Comparison of ENCODE assay signal across 1 cellular context in genomic region chr3:170809021-170809974, GRCh38.
TF ChIP-seq lines count a peak whose summit lies in the region.

No MANE protein-coding gene starts in this region.

TF ChIP-seq in K562, 482 proteins besides CTCF, POLR2A, EP300 and RAD21 (continued from another document and continues in another):
- TF ChIP-seq, protein P1, sequence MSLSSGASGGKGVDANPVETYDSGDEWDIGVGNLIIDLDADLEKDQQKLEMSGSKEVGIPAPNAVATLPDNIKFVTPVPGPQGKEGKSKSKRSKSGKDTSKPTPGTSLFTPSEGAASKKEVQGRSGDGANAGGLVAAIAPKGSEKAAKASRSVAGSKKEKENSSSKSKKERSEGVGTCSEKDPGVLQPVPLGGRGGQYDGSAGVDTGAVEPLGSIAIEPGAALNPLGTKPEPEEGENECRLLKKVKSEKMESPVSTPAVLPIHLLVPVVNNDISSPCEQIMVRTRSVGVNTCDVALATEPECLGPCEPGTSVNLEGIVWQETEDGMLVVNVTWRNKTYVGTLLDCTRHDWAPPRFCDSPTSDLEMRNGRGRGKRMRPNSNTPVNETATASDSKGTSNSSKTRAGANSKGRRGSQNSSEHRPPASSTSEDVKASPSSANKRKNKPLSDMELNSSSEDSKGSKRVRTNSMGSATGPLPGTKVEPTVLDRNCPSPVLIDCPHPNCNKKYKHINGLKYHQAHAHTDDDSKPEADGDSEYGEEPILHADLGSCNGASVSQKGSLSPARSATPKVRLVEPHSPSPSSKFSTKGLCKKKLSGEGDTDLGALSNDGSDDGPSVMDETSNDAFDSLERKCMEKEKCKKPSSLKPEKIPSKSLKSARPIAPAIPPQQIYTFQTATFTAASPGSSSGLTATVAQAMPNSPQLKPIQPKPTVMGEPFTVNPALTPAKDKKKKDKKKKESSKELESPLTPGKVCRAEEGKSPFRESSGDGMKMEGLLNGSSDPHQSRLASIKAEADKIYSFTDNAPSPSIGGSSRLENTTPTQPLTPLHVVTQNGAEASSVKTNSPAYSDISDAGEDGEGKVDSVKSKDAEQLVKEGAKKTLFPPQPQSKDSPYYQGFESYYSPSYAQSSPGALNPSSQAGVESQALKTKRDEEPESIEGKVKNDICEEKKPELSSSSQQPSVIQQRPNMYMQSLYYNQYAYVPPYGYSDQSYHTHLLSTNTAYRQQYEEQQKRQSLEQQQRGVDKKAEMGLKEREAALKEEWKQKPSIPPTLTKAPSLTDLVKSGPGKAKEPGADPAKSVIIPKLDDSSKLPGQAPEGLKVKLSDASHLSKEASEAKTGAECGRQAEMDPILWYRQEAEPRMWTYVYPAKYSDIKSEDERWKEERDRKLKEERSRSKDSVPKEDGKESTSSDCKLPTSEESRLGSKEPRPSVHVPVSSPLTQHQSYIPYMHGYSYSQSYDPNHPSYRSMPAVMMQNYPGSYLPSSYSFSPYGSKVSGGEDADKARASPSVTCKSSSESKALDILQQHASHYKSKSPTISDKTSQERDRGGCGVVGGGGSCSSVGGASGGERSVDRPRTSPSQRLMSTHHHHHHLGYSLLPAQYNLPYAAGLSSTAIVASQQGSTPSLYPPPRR (CRISPR knock-in tag; IDR thresholded peaks at IDR 0.05; ENCODE audit: borderline replicate concordance) = no peak
- TF ChIP-seq, protein P2, sequence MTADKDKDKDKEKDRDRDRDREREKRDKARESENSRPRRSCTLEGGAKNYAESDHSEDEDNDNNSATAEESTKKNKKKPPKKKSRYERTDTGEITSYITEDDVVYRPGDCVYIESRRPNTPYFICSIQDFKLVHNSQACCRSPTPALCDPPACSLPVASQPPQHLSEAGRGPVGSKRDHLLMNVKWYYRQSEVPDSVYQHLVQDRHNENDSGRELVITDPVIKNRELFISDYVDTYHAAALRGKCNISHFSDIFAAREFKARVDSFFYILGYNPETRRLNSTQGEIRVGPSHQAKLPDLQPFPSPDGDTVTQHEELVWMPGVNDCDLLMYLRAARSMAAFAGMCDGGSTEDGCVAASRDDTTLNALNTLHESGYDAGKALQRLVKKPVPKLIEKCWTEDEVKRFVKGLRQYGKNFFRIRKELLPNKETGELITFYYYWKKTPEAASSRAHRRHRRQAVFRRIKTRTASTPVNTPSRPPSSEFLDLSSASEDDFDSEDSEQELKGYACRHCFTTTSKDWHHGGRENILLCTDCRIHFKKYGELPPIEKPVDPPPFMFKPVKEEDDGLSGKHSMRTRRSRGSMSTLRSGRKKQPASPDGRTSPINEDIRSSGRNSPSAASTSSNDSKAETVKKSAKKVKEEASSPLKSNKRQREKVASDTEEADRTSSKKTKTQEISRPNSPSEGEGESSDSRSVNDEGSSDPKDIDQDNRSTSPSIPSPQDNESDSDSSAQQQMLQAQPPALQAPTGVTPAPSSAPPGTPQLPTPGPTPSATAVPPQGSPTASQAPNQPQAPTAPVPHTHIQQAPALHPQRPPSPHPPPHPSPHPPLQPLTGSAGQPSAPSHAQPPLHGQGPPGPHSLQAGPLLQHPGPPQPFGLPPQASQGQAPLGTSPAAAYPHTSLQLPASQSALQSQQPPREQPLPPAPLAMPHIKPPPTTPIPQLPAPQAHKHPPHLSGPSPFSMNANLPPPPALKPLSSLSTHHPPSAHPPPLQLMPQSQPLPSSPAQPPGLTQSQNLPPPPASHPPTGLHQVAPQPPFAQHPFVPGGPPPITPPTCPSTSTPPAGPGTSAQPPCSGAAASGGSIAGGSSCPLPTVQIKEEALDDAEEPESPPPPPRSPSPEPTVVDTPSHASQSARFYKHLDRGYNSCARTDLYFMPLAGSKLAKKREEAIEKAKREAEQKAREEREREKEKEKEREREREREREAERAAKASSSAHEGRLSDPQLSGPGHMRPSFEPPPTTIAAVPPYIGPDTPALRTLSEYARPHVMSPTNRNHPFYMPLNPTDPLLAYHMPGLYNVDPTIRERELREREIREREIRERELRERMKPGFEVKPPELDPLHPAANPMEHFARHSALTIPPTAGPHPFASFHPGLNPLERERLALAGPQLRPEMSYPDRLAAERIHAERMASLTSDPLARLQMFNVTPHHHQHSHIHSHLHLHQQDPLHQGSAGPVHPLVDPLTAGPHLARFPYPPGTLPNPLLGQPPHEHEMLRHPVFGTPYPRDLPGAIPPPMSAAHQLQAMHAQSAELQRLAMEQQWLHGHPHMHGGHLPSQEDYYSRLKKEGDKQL (CRISPR knock-in tag; IDR thresholded peaks at IDR 0.05; ENCODE audit: borderline replicate concordance) = no peak
- TF ChIP-seq, protein P3, sequence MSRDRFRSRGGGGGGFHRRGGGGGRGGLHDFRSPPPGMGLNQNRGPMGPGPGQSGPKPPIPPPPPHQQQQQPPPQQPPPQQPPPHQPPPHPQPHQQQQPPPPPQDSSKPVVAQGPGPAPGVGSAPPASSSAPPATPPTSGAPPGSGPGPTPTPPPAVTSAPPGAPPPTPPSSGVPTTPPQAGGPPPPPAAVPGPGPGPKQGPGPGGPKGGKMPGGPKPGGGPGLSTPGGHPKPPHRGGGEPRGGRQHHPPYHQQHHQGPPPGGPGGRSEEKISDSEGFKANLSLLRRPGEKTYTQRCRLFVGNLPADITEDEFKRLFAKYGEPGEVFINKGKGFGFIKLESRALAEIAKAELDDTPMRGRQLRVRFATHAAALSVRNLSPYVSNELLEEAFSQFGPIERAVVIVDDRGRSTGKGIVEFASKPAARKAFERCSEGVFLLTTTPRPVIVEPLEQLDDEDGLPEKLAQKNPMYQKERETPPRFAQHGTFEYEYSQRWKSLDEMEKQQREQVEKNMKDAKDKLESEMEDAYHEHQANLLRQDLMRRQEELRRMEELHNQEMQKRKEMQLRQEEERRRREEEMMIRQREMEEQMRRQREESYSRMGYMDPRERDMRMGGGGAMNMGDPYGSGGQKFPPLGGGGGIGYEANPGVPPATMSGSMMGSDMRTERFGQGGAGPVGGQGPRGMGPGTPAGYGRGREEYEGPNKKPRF (IDR thresholded peaks at IDR 0.05; ENCODE audit: low read depth, low read length) = no peak
- TF ChIP-seq NELFE (IDR thresholded peaks at IDR 0.05; ENCODE audit: insufficient read depth, insufficient read length) = no peak
- no peak for TF ChIP-seq NR0B1 (IDR thresholded peaks at IDR 0.05; ENCODE audit: partially characterized antibody)
- TF ChIP-seq GTF2F1 (IDR thresholded peaks at IDR 0.05; ENCODE audit: low read depth, low read length) = no peak
- TF ChIP-seq FOXK2 (conservative IDR thresholded peaks at IDR 0.05 in 1 of 2, IDR thresholded peaks at IDR 0.05 in 1 of 2; ENCODE audit: low read depth in 2 of 2) = no peak
- TF ChIP-seq, protein P4, sequence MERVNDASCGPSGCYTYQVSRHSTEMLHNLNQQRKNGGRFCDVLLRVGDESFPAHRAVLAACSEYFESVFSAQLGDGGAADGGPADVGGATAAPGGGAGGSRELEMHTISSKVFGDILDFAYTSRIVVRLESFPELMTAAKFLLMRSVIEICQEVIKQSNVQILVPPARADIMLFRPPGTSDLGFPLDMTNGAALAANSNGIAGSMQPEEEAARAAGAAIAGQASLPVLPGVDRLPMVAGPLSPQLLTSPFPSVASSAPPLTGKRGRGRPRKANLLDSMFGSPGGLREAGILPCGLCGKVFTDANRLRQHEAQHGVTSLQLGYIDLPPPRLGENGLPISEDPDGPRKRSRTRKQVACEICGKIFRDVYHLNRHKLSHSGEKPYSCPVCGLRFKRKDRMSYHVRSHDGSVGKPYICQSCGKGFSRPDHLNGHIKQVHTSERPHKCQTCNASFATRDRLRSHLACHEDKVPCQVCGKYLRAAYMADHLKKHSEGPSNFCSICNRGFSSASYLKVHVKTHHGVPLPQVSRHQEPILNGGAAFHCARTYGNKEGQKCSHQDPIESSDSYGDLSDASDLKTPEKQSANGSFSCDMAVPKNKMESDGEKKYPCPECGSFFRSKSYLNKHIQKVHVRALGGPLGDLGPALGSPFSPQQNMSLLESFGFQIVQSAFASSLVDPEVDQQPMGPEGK (CRISPR knock-in tag; IDR thresholded peaks at IDR 0.05; ENCODE audit: borderline replicate concordance) = no peak
- TF ChIP-seq KLF6 (CRISPR knock-in tag; IDR thresholded peaks at IDR 0.05; ENCODE audit: borderline replicate concordance) = no peak; the same call in 1 of the 2 replicates
- TF ChIP-seq GTF2B (IDR thresholded peaks at IDR 0.05; ENCODE audit: extremely low read depth, insufficient read length) = no peak
- no peak for TF ChIP-seq NKRF (IDR thresholded peaks at IDR 0.05; ENCODE audit: borderline replicate concordance)
- TF ChIP-seq LCOR (CRISPR knock-in tag; IDR thresholded peaks at IDR 0.05) = no peak
- no peak for TF ChIP-seq KDM2B (CRISPR knock-in tag; IDR thresholded peaks at IDR 0.05)
- TF ChIP-seq GATA2 (CRISPR knock-in tag; IDR thresholded peaks at IDR 0.05) = no peak
- TF ChIP-seq, protein P5, sequence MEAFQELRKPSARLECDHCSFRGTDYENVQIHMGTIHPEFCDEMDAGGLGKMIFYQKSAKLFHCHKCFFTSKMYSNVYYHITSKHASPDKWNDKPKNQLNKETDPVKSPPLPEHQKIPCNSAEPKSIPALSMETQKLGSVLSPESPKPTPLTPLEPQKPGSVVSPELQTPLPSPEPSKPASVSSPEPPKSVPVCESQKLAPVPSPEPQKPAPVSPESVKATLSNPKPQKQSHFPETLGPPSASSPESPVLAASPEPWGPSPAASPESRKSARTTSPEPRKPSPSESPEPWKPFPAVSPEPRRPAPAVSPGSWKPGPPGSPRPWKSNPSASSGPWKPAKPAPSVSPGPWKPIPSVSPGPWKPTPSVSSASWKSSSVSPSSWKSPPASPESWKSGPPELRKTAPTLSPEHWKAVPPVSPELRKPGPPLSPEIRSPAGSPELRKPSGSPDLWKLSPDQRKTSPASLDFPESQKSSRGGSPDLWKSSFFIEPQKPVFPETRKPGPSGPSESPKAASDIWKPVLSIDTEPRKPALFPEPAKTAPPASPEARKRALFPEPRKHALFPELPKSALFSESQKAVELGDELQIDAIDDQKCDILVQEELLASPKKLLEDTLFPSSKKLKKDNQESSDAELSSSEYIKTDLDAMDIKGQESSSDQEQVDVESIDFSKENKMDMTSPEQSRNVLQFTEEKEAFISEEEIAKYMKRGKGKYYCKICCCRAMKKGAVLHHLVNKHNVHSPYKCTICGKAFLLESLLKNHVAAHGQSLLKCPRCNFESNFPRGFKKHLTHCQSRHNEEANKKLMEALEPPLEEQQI (IDR thresholded peaks at IDR 0.05) = peak; percentile 35; the same call in 1 of the 2 replicates
- no peak for TF ChIP-seq RBBP5 (IDR thresholded peaks at IDR 0.05; ENCODE audit: borderline replicate concordance, insufficient read depth, low read length, poor library complexity, severe bottlenecking)
- TF ChIP-seq ZNF143 (CRISPR knock-in tag; IDR thresholded peaks at IDR 0.05) = no peak
- no peak for TF ChIP-seq KAT7 (CRISPR knock-in tag; IDR thresholded peaks at IDR 0.05; ENCODE audit: borderline replicate concordance)
- TF ChIP-seq MECOM (CRISPR knock-in tag; IDR thresholded peaks at IDR 0.05) = no peak; the same call in 1 of the 2 replicates
- TF ChIP-seq COPS2 (conservative IDR thresholded peaks at IDR 0.05) = no peak
- TF ChIP-seq SMARCA4 (IDR thresholded peaks at IDR 0.05) = 0 out of 2 replicates have a peak, but pooled peaks have one; percentile 30
- TF ChIP-seq ZNF398 (CRISPR knock-in tag; IDR thresholded peaks at IDR 0.05) = no peak
- 0 out of 2 replicates have a peak, but pooled peaks have one; percentile 29 for TF ChIP-seq HDGF (IDR thresholded peaks at IDR 0.05)
- TF ChIP-seq ZNF551 (CRISPR knock-in tag; IDR thresholded peaks at IDR 0.05) = no peak
- no peak for TF ChIP-seq BRF1 (IDR thresholded peaks at IDR 0.05; ENCODE audit: borderline replicate concordance, extremely low read depth, insufficient read length)
